In the genomic region with DNA sequence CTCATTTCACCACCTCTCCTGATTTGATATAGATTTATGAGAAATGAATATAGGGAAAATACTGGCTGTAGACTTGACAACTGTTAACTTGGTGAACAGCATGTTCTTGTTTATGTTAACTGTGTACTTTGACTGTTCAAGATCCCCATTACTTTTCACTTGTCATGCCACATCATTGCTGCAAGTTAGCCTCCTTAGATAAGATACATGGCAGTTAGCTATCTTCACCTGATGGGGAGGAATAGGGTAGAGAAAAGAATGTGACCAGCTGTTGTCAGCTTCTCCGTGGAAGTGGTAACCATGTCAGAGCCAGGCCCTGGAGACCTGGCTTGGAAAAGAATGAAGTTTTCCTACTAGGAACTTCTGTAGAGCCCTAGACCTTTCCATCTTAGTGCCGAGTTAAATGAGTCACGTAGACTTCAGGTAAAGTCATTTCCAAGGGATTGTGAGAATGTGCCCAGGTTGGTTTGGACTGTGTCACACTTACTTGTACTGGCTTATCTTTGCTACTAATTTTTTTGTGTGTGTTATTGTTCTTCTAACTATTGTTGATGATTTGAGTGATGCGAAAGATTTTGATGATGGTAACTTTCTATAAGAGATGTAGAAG, we compare ENCODE assay signal across 1 cellular context. TPM values are rescaled to one million over a fixed set of nuclear protein-coding genes. Genes with fewer than 3 reads are reported as not detected.
"Had no signal": no experiment of that assay in that cellular context is flagged by ENCODE, and none has a peak within 500 bp of the region (broad histone marks: within the 10 kb centered on the region; RNA-seq: fewer than 3 reads in every experiment).

No MANE protein-coding gene starts in this region.

RNA-seq across cellular contexts. Expression of gene FAM72B, which starts 42.3 kb away (rescaled TPM):
- total RNA-seq: Right ventricle myocardium superior had no signal
